In the genomic region with DNA sequence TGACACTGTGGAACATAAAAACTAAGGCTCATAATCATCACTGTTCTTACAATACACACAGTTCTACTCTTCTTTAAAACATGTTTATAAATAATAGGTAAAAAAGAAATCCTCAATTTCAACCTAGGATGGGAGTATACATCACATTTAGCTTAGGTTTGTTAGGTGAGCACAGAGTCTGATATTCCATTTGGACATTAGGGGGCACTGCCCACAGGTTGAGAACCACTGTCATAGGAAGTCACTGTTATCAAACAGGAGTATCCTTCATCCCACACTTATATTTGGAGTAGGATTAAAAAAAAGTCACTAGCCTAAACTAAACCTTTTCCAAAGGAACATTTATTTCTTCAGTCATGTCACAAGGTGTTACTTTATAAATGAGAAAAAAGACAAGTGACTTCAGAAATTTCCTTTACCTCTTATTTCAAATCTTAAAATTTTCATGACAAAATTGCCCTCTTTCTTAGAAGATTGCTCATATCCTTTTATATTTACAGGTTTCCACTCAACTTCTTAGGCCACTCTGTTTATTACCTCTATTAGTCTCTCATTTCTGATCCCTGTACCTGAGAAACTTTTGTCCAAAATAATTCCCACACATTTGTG, we compare ENCODE assay signal across 8 cellular contexts.
A peak's percentile ranks its signal among the peaks of the same experiment; 100 is the strongest.
DNase-seq lines count a peak whose midpoint lies in the region; ATAC-seq, FAIRE-seq and TF ChIP-seq lines count a peak whose summit lies in the region.

No MANE protein-coding gene starts in this region.

- no peak overlapping the region for H3K9ac ChIP-seq in kidney (ENCODE audit: low read length in 2 of 2)

- no peaks in the 10 kb centered on the region for H3K36me3 ChIP-seq in kidney (ENCODE audit: control insufficient read depth in 1 of 2, insufficient read depth in 2 of 2, low read length in 2 of 2)

- ATAC-seq in HG02759 (IDR thresholded peaks at IDR 0.05; ENCODE audit: unreplicated experiment) (peak; percentile 79), HG03108 (IDR thresholded peaks at IDR 0.05; ENCODE audit: unreplicated experiment) (no peak)

- POLR2A ChIA-PET in RWPE1 (lab: Yijun Ruan, JAX; ENCODE audit: low non-redundant PET): no interaction called here

- TF ChIP-seq CTCF in RWPE1 (conservative IDR thresholded peaks at IDR 0.05; ENCODE audit: low read depth) (peak; percentile 64), kidney (IDR thresholded peaks at IDR 0.05; ENCODE audit: borderline replicate concordance, extremely low read depth, insufficient read depth) (peak; percentile 36)

- no peak overlapping the region for H3K27ac ChIP-seq in RWPE1
- no peak overlapping the region for H3K27ac ChIP-seq in kidney (ENCODE audit: low read depth in 2 of 2, low read length in 2 of 2)

- intact Hi-C loops in kidney (cut with DNase I): no loop called here

- DNase-seq in DMS 273 (lab: John Stamatoyannopoulos, UW; ENCODE audit: unreplicated experiment): peak; percentile 5
- DNase-seq in DMS 273 treated with DMSO at 0.1 percent for 48 hours (lab: John Stamatoyannopoulos, UW): no peak
- peak; percentile 5 for DNase-seq in RWPE1 (ENCODE audit: low spot score)
- no peak for DNase-seq in kidney
- DNase-seq in hepatic stellate cell (ENCODE audit: low spot score): no peak
- DNase-seq in pons (ENCODE audit: low spot score): no peak

- H3K4me1 ChIP-seq in kidney (ENCODE audit: control insufficient read depth in 1 of 2, insufficient read depth in 1 of 2, low read depth in 1 of 2, low read length in 2 of 2): no peaks in the 10 kb centered on the region

- no peak for FAIRE-seq in kidney (lab: Jason Lieb, UNC)

- H3K9me3 ChIP-seq in kidney (ENCODE audit: control insufficient read depth in 1 of 2, low read length in 2 of 2): peaks cover 0 to 8% of the 10 kb centered on the region in 2 donors

- no peak overlapping the region for H3K4me3 ChIP-seq in kidney (ENCODE audit: low read length in 2 of 2)

- CTCF ChIA-PET in RWPE1 (lab: Yijun Ruan, JAX): interaction anchor here (0.5 to 0.8 kb wide), 4 partner anchors 12 to 242 kb away, joined by 3 to 7 read pairs (median 4); no protein-coding TSS in a partner anchor

Comparison
In these comparisons a context has a peak if more than half of its experiments do, and no peak if none do; other contexts are left out.
1. DNase-seq: peak in DMS 273 (single experiment) and RWPE1 (single experiment); none in DMS 273 treated with DMSO at 0.1 percent for 48 hours (single experiment), kidney (single experiment), hepatic stellate cell (single experiment) and pons (single experiment).